In genomic region chr1:233916706-233917105, GRCh38 we compare ENCODE assay signal across 36 cellular contexts. TPM values are rescaled to one million over a fixed set of nuclear protein-coding genes. Genes with fewer than 3 reads are reported as not detected.
DNase-seq lines count a peak whose midpoint lies in the region; ATAC-seq, FAIRE-seq and TF ChIP-seq lines count a peak whose summit lies in the region.
"Had no signal": no experiment of that assay in that cellular context is flagged by ENCODE, and none has a peak within 500 bp of the region (broad histone marks: within the 10 kb centered on the region; RNA-seq: fewer than 3 reads in every experiment).

No MANE protein-coding gene starts in this region.

- peaks cover 11% of the 10 kb centered on the region for H3K9me3 Mint-ChIP-seq in Caco-2 (ENCODE audit: unreplicated experiment)
- H3K9me3 Mint-ChIP-seq: central memory CD8-positive, alpha-beta T cell; dendritic cell treated with granulocyte-macrophage colony-stimulating factor and Interleukin-4, amounts not matched to agents 40 ng/mL and 50 ng/mL, for 4 days had no signal

- H3K27me3 ChIP-seq in HCT116 (ENCODE audit: insufficient read depth, low read length): no peaks in the 10 kb centered on the region
- no peaks in the 10 kb centered on the region for H3K27me3 ChIP-seq in bronchial epithelial cell (ENCODE audit: control insufficient read depth, insufficient read depth, low read length)
- no peaks in the 10 kb centered on the region for H3K27me3 ChIP-seq in Caco-2 (replicated peaks; ENCODE audit: control insufficient read depth, insufficient read depth, low read length)
- H3K27me3 ChIP-seq: esophagus muscularis mucosa, stomach, tibial nerve had no signal

- intact Hi-C loops in HCT116 (cut with micrococcal nuclease): no loop called here
- intact Hi-C loops in Caco-2 (cut with micrococcal nuclease; ENCODE audit: unreplicated experiment): no loop called here

- H3K4me1 Mint-ChIP-seq in Caco-2 (ENCODE audit: low read depth, unreplicated experiment): no peaks in the 10 kb centered on the region
- H3K4me1 Mint-ChIP-seq: activated CD8-positive, alpha-beta memory T cell treated with anti-CD3 and anti-CD28 coated beads, Interleukin-2, amount 10 ng/mL, durations not matched to agents 7 days and 5 days; activated naive CD8-positive, alpha-beta T cell treated with anti-CD3 and anti-CD28 coated beads, Interleukin-2, amount 10 ng/mL, durations not matched to agents 7 days and 5 days; central memory CD8-positive, alpha-beta T cell had no signal

- peaks cover 0 to 35% of the 10 kb centered on the region in 2 experiments; a peak in 1 of 4 replicates for H3K36me3 ChIP-seq in HCT116 (ENCODE audit: control insufficient read depth in 1 of 2, insufficient read depth in 2 of 2, low read length in 2 of 2)
- H3K36me3 ChIP-seq in bronchial epithelial cell (ENCODE audit: control insufficient read depth, insufficient read depth, low read length): no peaks in the 10 kb centered on the region
- no peaks in the 10 kb centered on the region for H3K36me3 ChIP-seq in Caco-2 (ENCODE audit: control insufficient read depth, insufficient read depth, low read length)
- H3K36me3 ChIP-seq: esophagus muscularis mucosa, heart right ventricle, lower lobe of right lung, stomach, tibial nerve had no signal

- peaks cover 6% of the 10 kb centered on the region for H3K27me3 Mint-ChIP-seq in Caco-2 (ENCODE audit: insufficient read depth, unreplicated experiment)
- H3K27me3 Mint-ChIP-seq: activated naive CD8-positive, alpha-beta T cell treated with anti-CD3 and anti-CD28 coated beads, Interleukin-2, amount 10 ng/mL, durations not matched to agents 7 days and 5 days; central memory CD8-positive, alpha-beta T cell; dendritic cell treated with granulocyte-macrophage colony-stimulating factor and Interleukin-4, amounts not matched to agents 40 ng/mL and 50 ng/mL, for 4 days had no signal

- FAIRE-seq in bronchial epithelial cell (lab: Jason Lieb, UNC): no peak
- FAIRE-seq: HTR-8/SVneo, K562 had no signal

- TF ChIP-seq CTCF in HCT116 (IDR thresholded peaks at IDR 0.05 in 2 of 3, conservative IDR thresholded peaks at IDR 0.05 in 1 of 3; ENCODE audit: borderline replicate concordance in 1 of 3, insufficient read depth in 1 of 3, low read depth in 2 of 3, low read length in 2 of 3): peak in 2 of 3 experiments; percentile 6 to 7; a peak in 1 of 6 replicates
- TF ChIP-seq CTCF in bronchial epithelial cell (IDR thresholded peaks at IDR 0.05; ENCODE audit: insufficient read depth, low read length, severe bottlenecking): no peak
- no peak for TF ChIP-seq CTCF in Caco-2 (IDR thresholded peaks at IDR 0.05; ENCODE audit: insufficient read depth in 1 of 2, low read depth in 1 of 2, low read length in 1 of 2, severe bottlenecking in 1 of 2, unreplicated experiment in 1 of 2)

- no peak overlapping the region for H3K27ac ChIP-seq in HCT116 (ENCODE audit: low read depth, low read length)
- H3K27ac ChIP-seq: esophagus muscularis mucosa, heart right ventricle, lower lobe of right lung, stomach, tibial nerve had no signal

- H3K79me2 ChIP-seq in HCT116 (ENCODE audit: insufficient read depth, low read length): peaks cover 78% of the 10 kb centered on the region

- H3K4me2 ChIP-seq in HCT116 (ENCODE audit: low read length): peak overlapping the region; percentile 36

- peak; percentile 36; the same call in 1 of the 2 replicates for TF ChIP-seq RAD21 in HCT116 (IDR thresholded peaks at IDR 0.05; ENCODE audit: low read depth)

- no peak overlapping the region for H3K27ac Mint-ChIP-seq in Caco-2 (ENCODE audit: unreplicated experiment)
- H3K27ac Mint-ChIP-seq: activated CD8-positive, alpha-beta memory T cell treated with anti-CD3 and anti-CD28 coated beads, Interleukin-2, amount 10 ng/mL, durations not matched to agents 7 days and 5 days; activated naive CD8-positive, alpha-beta T cell treated with anti-CD3 and anti-CD28 coated beads, Interleukin-2, amount 10 ng/mL, durations not matched to agents 7 days and 5 days; dendritic cell treated with granulocyte-macrophage colony-stimulating factor and Interleukin-4, amounts not matched to agents 40 ng/mL and 50 ng/mL, for 4 days; endodermal cell; naive thymus-derived CD4-positive, alpha-beta T cell; progenitor cell of endocrine pancreas had no signal

- BruUV-seq in HCT116 (replicated peaks; lab: Mats Ljungman, UMichigan): no TSS peak
- BruUV-seq in Caco-2 (replicated peaks; lab: Mats Ljungman, UMichigan): no TSS peak

- POLR2A ChIA-PET in HCT116 (lab: Charles Lee) (interaction anchor here (0.8 kb wide), 1 partner anchor 7 kb away, joined by 3 read pairs; no protein-coding TSS in a partner anchor), Caco-2 (lab: Charles Lee) (no interaction called here)

- H3K36me3 Mint-ChIP-seq in Caco-2 (ENCODE audit: insufficient read depth, unreplicated experiment): no peaks in the 10 kb centered on the region
- H3K36me3 Mint-ChIP-seq: activated CD8-positive, alpha-beta memory T cell treated with anti-CD3 and anti-CD28 coated beads, Interleukin-2, amount 10 ng/mL, durations not matched to agents 7 days and 5 days; activated naive CD8-positive, alpha-beta T cell treated with anti-CD3 and anti-CD28 coated beads, Interleukin-2, amount 10 ng/mL, durations not matched to agents 7 days and 5 days; naive thymus-derived CD4-positive, alpha-beta T cell had no signal

- TF ChIP-seq POLR2A in HCT116 (IDR thresholded peaks at IDR 0.05; ENCODE audit: borderline replicate concordance, extremely low read depth, insufficient read depth, insufficient read length): no peak

- no peak for DNase-seq in HCT116 (ENCODE audit: low read depth, low spot score)
- peak; percentile 69 for DNase-seq in RPMI7951 (ENCODE audit: low read depth)
- DNase-seq in bronchial epithelial cell (ENCODE audit: low read depth): peak; percentile 57
- no peak for DNase-seq in Caco-2
- DNase-seq in RKO (ENCODE audit: low spot score): no peak
- DNase-seq: activated CD4-positive, CD25-positive, alpha-beta regulatory T cell; activated CD8-positive, alpha-beta memory T cell treated with anti-CD3 and anti-CD28 coated beads, Interleukin-2, amount 10 ng/mL, durations not matched to agents 7 days and 5 days; activated gamma-delta T cell treated with Interleukin-2 at 50 U/mL for 16 hours; activated naive CD8-positive, alpha-beta T cell treated with anti-CD3 and anti-CD28 coated beads, Interleukin-2, amount 10 ng/mL, durations not matched to agents 7 days and 5 days; activated T-cell treated with anti-CD3 and anti-CD28 coated beads, Interleukin-2, amount 50 U/mL, for 48 hours; aorta; C1 segment of cervical spinal cord; Calu3; DMS79; endodermal cell; foreskin fibroblast; GOT3; heart right ventricle; kidney glomerular epithelial cell; lower lobe of right lung; naive thymus-derived CD4-positive, alpha-beta T cell; NCI-H1417; NCI-H2081; NCI-H526; nucleus accumbens; stomach had no signal

- H3K4me3 ChIP-seq in HCT116 (replicated peaks in 1 of 2; ENCODE audit: low read depth in 1 of 2, low read length in 2 of 2) (no peak overlapping the region), bronchial epithelial cell (ENCODE audit: low read depth, low read length) (no peak overlapping the region), Caco-2 (ENCODE audit: low read depth, low read length) (no peak overlapping the region)
- H3K4me3 ChIP-seq: esophagus muscularis mucosa, heart right ventricle, K562, lower lobe of right lung, stomach, tibial nerve had no signal

- ATAC-seq in HCT116: peak; percentile 42; the same call in 1 of the 2 replicates
- ATAC-seq in HG03280 (IDR thresholded peaks at IDR 0.05; ENCODE audit: unreplicated experiment): no peak
- no peak for ATAC-seq in HG03135 (IDR thresholded peaks at IDR 0.05; ENCODE audit: unreplicated experiment)
- ATAC-seq: activated CD8-positive, alpha-beta memory T cell treated with anti-CD3 and anti-CD28 coated beads, Interleukin-2, amount 10 ng/mL, durations not matched to agents 7 days and 5 days; heart right ventricle; K562; lower lobe of right lung; naive thymus-derived CD4-positive, alpha-beta T cell; sciatic nerve had no signal

- H4K20me1 ChIP-seq in HCT116 (ENCODE audit: insufficient read depth): no peaks in the 10 kb centered on the region

- no peak overlapping the region for H3K9ac ChIP-seq in HCT116 (ENCODE audit: low read length)

- H3K9me3 ChIP-seq in HCT116 (ENCODE audit: control insufficient read depth in 1 of 2, insufficient read depth in 1 of 2, low read depth in 1 of 2, low read length in 2 of 2) (0 out of 4 replicates have a peak, but pooled peaks cover 0 to 6% of the 10 kb centered on the region in 2 experiments), Caco-2 (no peaks in the 10 kb centered on the region; the same call in 1 of the 2 replicates)
- H3K9me3 ChIP-seq: esophagus muscularis mucosa, lower lobe of right lung, stomach had no signal

- H2AFZ ChIP-seq in HCT116 (ENCODE audit: low read depth, low read length, poor library complexity, severe bottlenecking): no peak overlapping the region

- no peaks in the 10 kb centered on the region for H3K9me2 ChIP-seq in HCT116 (ENCODE audit: insufficient read depth)

- peaks cover 6 to 54% of the 10 kb centered on the region in 2 experiments; a peak in 3 of 4 replicates for H3K4me1 ChIP-seq in HCT116 (ENCODE audit: control insufficient read depth in 1 of 2, insufficient read depth in 2 of 2, low read length in 2 of 2)
- H3K4me1 ChIP-seq in Caco-2: no peaks in the 10 kb centered on the region
- H3K4me1 ChIP-seq: esophagus muscularis mucosa, heart right ventricle, lower lobe of right lung, stomach, tibial nerve had no signal

- no peak overlapping the region for H3K4me3 Mint-ChIP-seq in Caco-2 (ENCODE audit: unreplicated experiment)
- H3K4me3 Mint-ChIP-seq: activated CD8-positive, alpha-beta memory T cell treated with anti-CD3 and anti-CD28 coated beads, Interleukin-2, amount 10 ng/mL, durations not matched to agents 7 days and 5 days; activated naive CD8-positive, alpha-beta T cell treated with anti-CD3 and anti-CD28 coated beads, Interleukin-2, amount 10 ng/mL, durations not matched to agents 7 days and 5 days; central memory CD8-positive, alpha-beta T cell; dendritic cell treated with granulocyte-macrophage colony-stimulating factor and Interleukin-4, amounts not matched to agents 40 ng/mL and 50 ng/mL, for 4 days; endodermal cell; naive thymus-derived CD4-positive, alpha-beta T cell had no signal

- RAD21 ChIA-PET in HCT116 (lab: Charles Lee; ENCODE audit: low non-redundant PET in 1 of 2, low total read pairs in 2 of 2, uncharacterized antibody in 2 of 2, unreplicated experiment in 2 of 2): no interaction called here

- CTCF ChIA-PET in HCT116 (lab: Charles Lee) (no interaction called here), Caco-2 (lab: Charles Lee) (no interaction called here)

TF ChIP-seq in HCT116, 20 proteins besides CTCF, POLR2A, EP300 and RAD21 (continues in another document):
- TF ChIP-seq ZFX (IDR thresholded peaks at IDR 0.05) (no peak), FOSL1 (IDR thresholded peaks at IDR 0.05; ENCODE audit: low read depth) (peak; percentile 80), ZNF274 (IDR thresholded peaks at IDR 0.05; ENCODE audit: low read depth, low read length) (no peak)

RNA-seq across cellular contexts. Expression of gene SLC35F3, which starts 12.2 kb away (rescaled TPM):
- total RNA-seq in HCT116 (2021; ENCODE audit: unreplicated experiment): 6.4 TPM
- 3.4 and 4.2 TPM in 2 replicates for polyA plus RNA-seq in HCT116 (2012)
- total RNA-seq in RPMI7951 (2014; rRNA removed; shearing (Covaris generic)): 4.6 and 4.9 TPM in 2 replicates
- total RNA-seq in bronchial epithelial cell: 0.13 and 0.79 TPM in 2 replicates
- not detected in 2 replicates for total RNA-seq in Caco-2 (2022)
- total RNA-seq: sciatic nerve had no signal
- polyA plus RNA-seq: aorta had no signal

Comparison
In these comparisons a context has a peak if more than half of its experiments do, and no peak if none do; other contexts are left out.
1. DNase-seq: peak in RPMI7951 (single experiment) and bronchial epithelial cell (single experiment); none in HCT116 (single experiment), Caco-2 (0 of 2) and RKO (single experiment).
2. CTCF ChIP-seq: peak in HCT116 (2 of 3); none in bronchial epithelial cell (single experiment) and Caco-2 (0 of 2).